In the genomic region with DNA sequence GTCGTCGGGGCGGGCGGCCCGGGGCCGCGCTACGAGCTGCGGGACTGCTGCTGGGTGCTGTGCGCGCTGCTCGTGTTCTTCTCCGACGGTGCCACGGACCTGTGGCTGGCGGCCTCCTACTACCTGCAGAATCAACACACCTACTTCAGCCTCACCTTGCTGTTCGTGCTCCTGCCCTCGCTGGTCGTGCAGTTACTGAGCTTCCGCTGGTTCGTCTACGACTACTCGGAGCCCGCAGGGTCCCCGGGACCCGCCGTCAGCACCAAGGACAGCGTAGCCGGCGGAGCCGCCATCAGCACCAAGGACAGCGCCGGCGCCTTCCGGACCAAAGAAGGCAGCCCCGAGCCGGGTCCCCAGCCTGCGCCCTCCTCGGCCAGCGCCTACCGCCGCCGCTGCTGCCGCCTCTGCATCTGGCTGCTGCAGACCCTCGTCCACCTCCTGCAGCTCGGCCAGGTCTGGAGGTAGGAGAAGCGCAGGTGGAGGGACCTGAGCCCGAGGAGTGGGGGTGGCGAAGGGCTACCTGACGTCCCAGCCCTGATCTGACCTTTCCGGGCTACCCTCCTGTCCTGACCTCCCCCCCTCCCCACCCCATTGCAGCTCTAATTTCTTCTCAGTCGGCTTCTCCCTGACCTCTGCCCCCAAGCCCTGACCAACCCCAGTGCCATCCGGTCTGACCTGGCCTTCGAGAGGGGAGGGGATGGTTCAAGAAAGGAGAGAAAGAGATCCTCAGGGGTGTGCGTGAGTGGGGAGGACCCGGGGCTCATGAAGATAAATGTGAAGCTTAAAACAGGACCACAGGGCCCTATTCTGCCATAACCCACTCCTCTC, we compare ENCODE assay signal across 2 cellular contexts.
TF ChIP-seq lines count a peak whose summit lies in the region.

No MANE protein-coding gene starts in this region.

TF ChIP-seq in HEK293T, 16 proteins besides CTCF, POLR2A, EP300 and RAD21 (continued from another document):
- TF ChIP-seq BHLHE40 (IDR thresholded peaks at IDR 0.05; ENCODE audit: borderline replicate concordance) (no peak), ELF4 (IDR thresholded peaks at IDR 0.05) (no peak), ARNT (IDR thresholded peaks at IDR 0.05) (no peak), SP1 (IDR thresholded peaks at IDR 0.05) (no peak), SUZ12 (IDR thresholded peaks at IDR 0.05) (no peak), HDGF (IDR thresholded peaks at IDR 0.05; ENCODE audit: borderline replicate concordance) (no peak), PKNOX1 (IDR thresholded peaks at IDR 0.05) (no peak), NFRKB (IDR thresholded peaks at IDR 0.05) (no peak), FOXA1 (IDR thresholded peaks at IDR 0.05) (no peak), FOXM1 (IDR thresholded peaks at IDR 0.05; ENCODE audit: borderline replicate concordance) (no peak), L3MBTL2 (conservative IDR thresholded peaks at IDR 0.05) (no peak), CTBP1 (IDR thresholded peaks at IDR 0.05; ENCODE audit: borderline replicate concordance) (no peak)

TF ChIP-seq in SK-N-SH, 30 proteins besides CTCF, POLR2A, EP300 and RAD21:
- TF ChIP-seq, protein P1, sequence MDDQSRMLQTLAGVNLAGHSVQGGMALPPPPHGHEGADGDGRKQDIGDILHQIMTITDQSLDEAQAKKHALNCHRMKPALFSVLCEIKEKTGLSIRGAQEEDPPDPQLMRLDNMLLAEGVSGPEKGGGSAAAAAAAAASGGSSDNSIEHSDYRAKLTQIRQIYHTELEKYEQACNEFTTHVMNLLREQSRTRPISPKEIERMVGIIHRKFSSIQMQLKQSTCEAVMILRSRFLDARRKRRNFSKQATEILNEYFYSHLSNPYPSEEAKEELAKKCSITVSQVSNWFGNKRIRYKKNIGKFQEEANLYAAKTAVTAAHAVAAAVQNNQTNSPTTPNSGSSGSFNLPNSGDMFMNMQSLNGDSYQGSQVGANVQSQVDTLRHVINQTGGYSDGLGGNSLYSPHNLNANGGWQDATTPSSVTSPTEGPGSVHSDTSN (IDR thresholded peaks at IDR 0.05) = no peak
- TF ChIP-seq MEF2A (IDR thresholded peaks at IDR 0.05; ENCODE audit: borderline replicate concordance, low read depth) (no peak), FOXJ3 (CRISPR knock-in tag; IDR thresholded peaks at IDR 0.05) (no peak), MAX (IDR thresholded peaks at IDR 0.05; ENCODE audit: low read depth) (0 out of 2 replicates have a peak, but pooled peaks have one; percentile 27), GATA2 (CRISPR knock-in tag; IDR thresholded peaks at IDR 0.05) (no peak), CHD2 (IDR thresholded peaks at IDR 0.05; ENCODE audit: low read length, partially characterized antibody) (no peak), IRF3 (IDR thresholded peaks at IDR 0.05; ENCODE audit: low read depth, low read length) (no peak), MXI1 (IDR thresholded peaks at IDR 0.05; ENCODE audit: low read depth, low read length) (0 out of 2 replicates have a peak, but pooled peaks have one; percentile 64), TAF1 (IDR thresholded peaks at IDR 0.05; ENCODE audit: borderline replicate concordance, low read depth, low read length) (no peak; the same call in 1 of the 2 replicates), RCOR1 (IDR thresholded peaks at IDR 0.05; ENCODE audit: low read length) (peak; percentile 53; the same call in 1 of the 2 replicates), YY1 (IDR thresholded peaks at IDR 0.05; ENCODE audit: low read depth) (peak; percentile 71; the same call in 1 of the 2 replicates), NRF1 (IDR thresholded peaks at IDR 0.05; ENCODE audit: low read depth, low read length) (no peak), FOXM1 (IDR thresholded peaks at IDR 0.05; ENCODE audit: low read depth) (no peak), ELF1 (IDR thresholded peaks at IDR 0.05) (0 out of 2 replicates have a peak, but pooled peaks have one; percentile 29), SIN3A (IDR thresholded peaks at IDR 0.05; ENCODE audit: borderline replicate concordance, low read depth, low read length) (peak; percentile 98), TCF12 (IDR thresholded peaks at IDR 0.05) (no peak), JUND (IDR thresholded peaks at IDR 0.05) (no peak), RXRA (IDR thresholded peaks at IDR 0.05; ENCODE audit: borderline replicate concordance, low read depth) (no peak), USF1 (IDR thresholded peaks at IDR 0.05; ENCODE audit: borderline replicate concordance, low read depth) (no peak), RFX5 (IDR thresholded peaks at IDR 0.05; ENCODE audit: low read length) (no peak), SMC3 (IDR thresholded peaks at IDR 0.05; ENCODE audit: low read depth, low read length) (no peak), ZBTB33 (IDR thresholded peaks at IDR 0.05; ENCODE audit: borderline replicate concordance, low read depth) (no peak), TEAD4 (IDR thresholded peaks at IDR 0.05; ENCODE audit: borderline replicate concordance, insufficient read depth) (no peak), GABPA (IDR thresholded peaks at IDR 0.05; ENCODE audit: low read depth) (no peak), POLR2AphosphoS5 (IDR thresholded peaks at IDR 0.05; ENCODE audit: low read depth, low read length) (no peak), NFIC (IDR thresholded peaks at IDR 0.05; ENCODE audit: borderline replicate concordance) (no peak), EZH2phosphoT487 (IDR thresholded peaks at IDR 0.05; ENCODE audit: borderline replicate concordance, low read depth) (no peak), FOSL2 (IDR thresholded peaks at IDR 0.05; ENCODE audit: borderline replicate concordance, low read depth) (no peak)
- TF ChIP-seq, protein P2, sequence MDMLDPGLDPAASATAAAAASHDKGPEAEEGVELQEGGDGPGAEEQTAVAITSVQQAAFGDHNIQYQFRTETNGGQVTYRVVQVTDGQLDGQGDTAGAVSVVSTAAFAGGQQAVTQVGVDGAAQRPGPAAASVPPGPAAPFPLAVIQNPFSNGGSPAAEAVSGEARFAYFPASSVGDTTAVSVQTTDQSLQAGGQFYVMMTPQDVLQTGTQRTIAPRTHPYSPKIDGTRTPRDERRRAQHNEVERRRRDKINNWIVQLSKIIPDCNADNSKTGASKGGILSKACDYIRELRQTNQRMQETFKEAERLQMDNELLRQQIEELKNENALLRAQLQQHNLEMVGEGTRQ (IDR thresholded peaks at IDR 0.05; ENCODE audit: borderline replicate concordance, low read depth, low read length) = no peak
- TF ChIP-seq, protein P3, sequence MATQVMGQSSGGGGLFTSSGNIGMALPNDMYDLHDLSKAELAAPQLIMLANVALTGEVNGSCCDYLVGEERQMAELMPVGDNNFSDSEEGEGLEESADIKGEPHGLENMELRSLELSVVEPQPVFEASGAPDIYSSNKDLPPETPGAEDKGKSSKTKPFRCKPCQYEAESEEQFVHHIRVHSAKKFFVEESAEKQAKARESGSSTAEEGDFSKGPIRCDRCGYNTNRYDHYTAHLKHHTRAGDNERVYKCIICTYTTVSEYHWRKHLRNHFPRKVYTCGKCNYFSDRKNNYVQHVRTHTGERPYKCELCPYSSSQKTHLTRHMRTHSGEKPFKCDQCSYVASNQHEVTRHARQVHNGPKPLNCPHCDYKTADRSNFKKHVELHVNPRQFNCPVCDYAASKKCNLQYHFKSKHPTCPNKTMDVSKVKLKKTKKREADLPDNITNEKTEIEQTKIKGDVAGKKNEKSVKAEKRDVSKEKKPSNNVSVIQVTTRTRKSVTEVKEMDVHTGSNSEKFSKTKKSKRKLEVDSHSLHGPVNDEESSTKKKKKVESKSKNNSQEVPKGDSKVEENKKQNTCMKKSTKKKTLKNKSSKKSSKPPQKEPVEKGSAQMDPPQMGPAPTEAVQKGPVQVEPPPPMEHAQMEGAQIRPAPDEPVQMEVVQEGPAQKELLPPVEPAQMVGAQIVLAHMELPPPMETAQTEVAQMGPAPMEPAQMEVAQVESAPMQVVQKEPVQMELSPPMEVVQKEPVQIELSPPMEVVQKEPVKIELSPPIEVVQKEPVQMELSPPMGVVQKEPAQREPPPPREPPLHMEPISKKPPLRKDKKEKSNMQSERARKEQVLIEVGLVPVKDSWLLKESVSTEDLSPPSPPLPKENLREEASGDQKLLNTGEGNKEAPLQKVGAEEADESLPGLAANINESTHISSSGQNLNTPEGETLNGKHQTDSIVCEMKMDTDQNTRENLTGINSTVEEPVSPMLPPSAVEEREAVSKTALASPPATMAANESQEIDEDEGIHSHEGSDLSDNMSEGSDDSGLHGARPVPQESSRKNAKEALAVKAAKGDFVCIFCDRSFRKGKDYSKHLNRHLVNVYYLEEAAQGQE (IDR thresholded peaks at IDR 0.05; ENCODE audit: low read depth, low read length) = peak; percentile 100
TF ChIP-seq in SK-N-SH: peak in this region for 7.
